13 cellular contexts compared by ENCODE assay signal in genomic region chr17:17398928-17399926, GRCh38.
DNase-seq lines count a peak whose midpoint lies in the region; ATAC-seq and TF ChIP-seq lines count a peak whose summit lies in the region.
"Had no signal": no experiment of that assay in that cellular context is flagged by ENCODE, and none has a peak within 500 bp of the region (broad histone marks: within the 10 kb centered on the region; RNA-seq: fewer than 3 reads in every experiment).

No MANE protein-coding gene starts in this region.

- peak overlapping the region; percentile 73 for H3K27ac Mint-ChIP-seq in activated T-helper 17 cell treated with anti-CD3 and anti-CD28 coated beads, Interleukin-2, amount 50 U/mL, for 72 hours
- H3K27ac Mint-ChIP-seq: activated naive CD4-positive, alpha-beta T cell treated with anti-CD3 and anti-CD28 coated beads, Interleukin-2, amount 50 U/mL, for 24 hours; CD8-positive, alpha-beta T cell had no signal

- H3K36me3 Mint-ChIP-seq in activated T-helper 17 cell treated with anti-CD3 and anti-CD28 coated beads, Interleukin-2, amount 50 U/mL, for 72 hours (ENCODE audit: low read depth): no peaks in the 10 kb centered on the region
- H3K36me3 Mint-ChIP-seq: activated naive CD4-positive, alpha-beta T cell treated with anti-CD3 and anti-CD28 coated beads, Interleukin-2, amount 50 U/mL, for 24 hours; CD8-positive, alpha-beta T cell had no signal

- no peaks in the 10 kb centered on the region for H3K9me3 Mint-ChIP-seq in activated T-helper 17 cell treated with anti-CD3 and anti-CD28 coated beads, Interleukin-2, amount 50 U/mL, for 72 hours
- H3K9me3 Mint-ChIP-seq: activated naive CD4-positive, alpha-beta T cell treated with anti-CD3 and anti-CD28 coated beads, Interleukin-2, amount 50 U/mL, for 24 hours; CD8-positive, alpha-beta T cell had no signal

- ATAC-seq in activated T-helper 17 cell treated with anti-CD3 and anti-CD28 coated beads, Interleukin-2, amount 50 U/mL, for 72 hours (replicated peaks): no peak
- ATAC-seq in left lung: peak; percentile 46
- ATAC-seq in GM18907 (IDR thresholded peaks at IDR 0.05; ENCODE audit: unreplicated experiment): no peak
- ATAC-seq in HG02610 (IDR thresholded peaks at IDR 0.05; ENCODE audit: unreplicated experiment): no peak
- ATAC-seq: CD8-positive, alpha-beta T cell; Panc1 had no signal

- intact Hi-C loops in left lung (cut with DNase I): no loop called here

- no peaks in the 10 kb centered on the region for H3K27me3 Mint-ChIP-seq in activated T-helper 17 cell treated with anti-CD3 and anti-CD28 coated beads, Interleukin-2, amount 50 U/mL, for 72 hours
- H3K27me3 Mint-ChIP-seq: activated naive CD4-positive, alpha-beta T cell treated with anti-CD3 and anti-CD28 coated beads, Interleukin-2, amount 50 U/mL, for 24 hours had no signal

- H3K4me1 Mint-ChIP-seq in activated T-helper 17 cell treated with anti-CD3 and anti-CD28 coated beads, Interleukin-2, amount 50 U/mL, for 72 hours: peaks cover 17% of the 10 kb centered on the region

- TF ChIP-seq CTCF in left lung (IDR thresholded peaks at IDR 0.05): no peak

- H3K36me3 ChIP-seq in left lung: no peaks in the 10 kb centered on the region
- no peaks in the 10 kb centered on the region for H3K36me3 ChIP-seq in subcutaneous abdominal adipose tissue (ENCODE audit: control insufficient read depth in 5 of 5, insufficient read depth in 5 of 5, low read length in 5 of 5)
- H3K36me3 ChIP-seq: cardiac muscle cell had no signal

- no peaks in the 10 kb centered on the region for H3K9me3 ChIP-seq in left lung
- peaks cover 0 to 7% (median 3%) of the 10 kb centered on the region in 5 donors for H3K9me3 ChIP-seq in subcutaneous abdominal adipose tissue (ENCODE audit: control insufficient read depth in 5 of 5, low read length in 5 of 5)

- no peak overlapping the region for H3K4me3 Mint-ChIP-seq in activated T-helper 17 cell treated with anti-CD3 and anti-CD28 coated beads, Interleukin-2, amount 50 U/mL, for 72 hours
- H3K4me3 Mint-ChIP-seq: activated naive CD4-positive, alpha-beta T cell treated with anti-CD3 and anti-CD28 coated beads, Interleukin-2, amount 50 U/mL, for 24 hours; CD8-positive, alpha-beta T cell had no signal

- no peak overlapping the region for H3K4me3 ChIP-seq in left lung
- no peak overlapping the region for H3K4me3 ChIP-seq in subcutaneous abdominal adipose tissue (ENCODE audit: low read depth in 1 of 5, low read length in 5 of 5)
- H3K4me3 ChIP-seq: cardiac muscle cell had no signal

- DNase-seq in EH (ENCODE audit: low read depth) (peak; percentile 3), left lung (no peak), retina (no peak)
- DNase-seq: CD8-positive, alpha-beta T cell; Kasumi-1 had no signal

- H3K9ac ChIP-seq in subcutaneous abdominal adipose tissue (ENCODE audit: low read length in 5 of 5): peak overlapping the region in 1 of 5 donors; percentile 39

- H3K4me1 ChIP-seq in left lung (peaks cover 0 to 22% of the 10 kb centered on the region in 2 donors), subcutaneous abdominal adipose tissue (ENCODE audit: control insufficient read depth in 5 of 5, insufficient read depth in 5 of 5, low read length in 5 of 5) (peaks cover 4 to 43% (median 34%) of the 10 kb centered on the region in 5 donors)

- H3K27ac ChIP-seq in left lung (no peak overlapping the region), subcutaneous abdominal adipose tissue (ENCODE audit: low read depth, low read length) (peak overlapping the region; percentile 79)
- H3K27ac ChIP-seq: cardiac muscle cell, HL-60 had no signal

- H3K27me3 ChIP-seq in left lung (peaks cover 0 to 13% of the 10 kb centered on the region in 2 donors), subcutaneous abdominal adipose tissue (ENCODE audit: control insufficient read depth in 5 of 5, insufficient read depth in 4 of 5, low read length in 5 of 5) (no peaks in the 10 kb centered on the region)
